Comparison of ENCODE assay signal across 15 cellular contexts in genomic region chr12:32761716-32762115, GRCh38. TPM values are rescaled to one million over a fixed set of nuclear protein-coding genes. Genes with fewer than 3 reads are reported as not detected.
DNase-seq lines count a peak whose midpoint lies in the region; ATAC-seq and TF ChIP-seq lines count a peak whose summit lies in the region.
"Had no signal": no experiment of that assay in that cellular context is flagged by ENCODE, and none has a peak within 500 bp of the region (broad histone marks: within the 10 kb centered on the region; RNA-seq: fewer than 3 reads in every experiment).

No MANE protein-coding gene starts in this region.

- intact Hi-C loops in OCI-LY7 (cut with micrococcal nuclease; ENCODE audit: unreplicated experiment) (no loop called here), stomach (cut with DNase I; ENCODE audit: low total_unique reads) (no loop called here)

- WGBS in stomach, 5 donors, result 36 to 65% (median 46%) methylated on average over 1 of the region's 1 CpG

- H3K4me1 ChIP-seq in OCI-LY7 (ENCODE audit: insufficient read depth, low read length, poor library complexity, severe bottlenecking) (peaks cover 14% of the 10 kb centered on the region), neutrophil (ENCODE audit: control insufficient read depth in 1 of 2, insufficient read depth in 1 of 2, low read depth in 1 of 2, low read length in 1 of 2) (peaks cover 0 to 11% of the 10 kb centered on the region in 2 experiments), stomach (peaks cover 0 to 2% (median under 1%) of the 10 kb centered on the region in 4 donors)

- H3K36me3 ChIP-seq in OCI-LY7 (ENCODE audit: insufficient read depth, low read length) (no peaks in the 10 kb centered on the region), neutrophil (no peaks in the 10 kb centered on the region), stomach (no peaks in the 10 kb centered on the region)
- H3K36me3 ChIP-seq: heart right ventricle had no signal

- ATAC-seq in GM18870 (IDR thresholded peaks at IDR 0.05; ENCODE audit: unreplicated experiment) (peak; percentile 54), HG03175 (IDR thresholded peaks at IDR 0.05; ENCODE audit: unreplicated experiment) (peak; percentile 66)
- ATAC-seq: activated naive CD8-positive, alpha-beta T cell treated with anti-CD3 and anti-CD28 coated beads, Interleukin-2, amount 50 U/mL, for 24 hours; heart right ventricle; naive thymus-derived CD4-positive, alpha-beta T cell had no signal

- POLR2A ChIA-PET in OCI-LY7 (lab: Charles Lee), result no interaction called here

- H3K27ac ChIP-seq in OCI-LY7 (ENCODE audit: low read depth, low read length, poor library complexity, severe bottlenecking), result no peak overlapping the region
- H3K27ac ChIP-seq in neutrophil, result peak overlapping the region; percentile 23
- H3K27ac ChIP-seq in stomach, result no peak overlapping the region
- H3K27ac ChIP-seq: epithelial cell of prostate, heart right ventricle, RWPE1 had no signal

- DNase-seq in OCI-LY7 (ENCODE audit: low spot score), result peak; percentile 54
- no peak for DNase-seq in stomach
- no peak for DNase-seq in NCI-H345 (lab: John Stamatoyannopoulos, UW)
- no peak for DNase-seq in hypothalamus (lab: John Stamatoyannopoulos, UW)
- no peak for DNase-seq in DMS114 treated with DMSO at 0.1 percent for 48 hours (lab: John Stamatoyannopoulos, UW; ENCODE audit: unreplicated experiment)
- DNase-seq: activated naive CD8-positive, alpha-beta T cell treated with anti-CD3 and anti-CD28 coated beads, Interleukin-2, amount 50 U/mL, for 24 hours; CD4-positive, alpha-beta memory T cell; HCEC 1CT; heart right ventricle; naive thymus-derived CD4-positive, alpha-beta T cell had no signal

- TF ChIP-seq CTCF in OCI-LY7 (conservative IDR thresholded peaks at IDR 0.05; ENCODE audit: low read length) (no peak), neutrophil (IDR thresholded peaks at IDR 0.05) (no peak), stomach (IDR thresholded peaks at IDR 0.05) (no peak)

- peak overlapping the region; percentile 66 for H2AFZ ChIP-seq in OCI-LY7 (ENCODE audit: low read length)

- peak overlapping the region; percentile 29 for H3K4me2 ChIP-seq in OCI-LY7 (ENCODE audit: low read length)

- TF ChIP-seq EP300 in stomach (IDR thresholded peaks at IDR 0.05), result no peak

- H3K4me3 ChIP-seq in OCI-LY7 (ENCODE audit: low read depth, low read length, poor library complexity, severe bottlenecking) (no peak overlapping the region), neutrophil (ENCODE audit: low read depth in 1 of 2, low read length in 1 of 2) (no peak overlapping the region), stomach (no peak overlapping the region)
- H3K4me3 ChIP-seq: heart right ventricle had no signal

- no peaks in the 10 kb centered on the region for H3K79me2 ChIP-seq in OCI-LY7 (ENCODE audit: insufficient read depth, low read depth, low read length)

- H3K27me3 ChIP-seq in neutrophil (no peaks in the 10 kb centered on the region), stomach (no peaks in the 10 kb centered on the region)

- no peaks in the 10 kb centered on the region for H3K9me3 ChIP-seq in OCI-LY7 (ENCODE audit: low read length)
- H3K9me3 ChIP-seq in neutrophil, result no peaks in the 10 kb centered on the region
- no peaks in the 10 kb centered on the region for H3K9me3 ChIP-seq in stomach
- H3K9me3 ChIP-seq: heart right ventricle had no signal

- CTCF ChIA-PET in OCI-LY7 (lab: Charles Lee; ENCODE audit: unreplicated experiment), result no interaction called here

- no peaks in the 10 kb centered on the region for H3K9me2 ChIP-seq in OCI-LY7 (ENCODE audit: insufficient read depth, low read length)

- no peak for TF ChIP-seq POLR2A in stomach (IDR thresholded peaks at IDR 0.05)

- no peaks in the 10 kb centered on the region for H4K20me1 ChIP-seq in OCI-LY7 (ENCODE audit: insufficient read depth, low read length)

- no TSS peak for BruUV-seq in OCI-LY7 (replicated peaks; lab: Mats Ljungman, UMichigan)

RNA-seq across cellular contexts. Expression of gene YARS2, which starts 6.0 kb away (rescaled TPM):
- 39.0 and 42.8 TPM in 2 replicates for total RNA-seq in OCI-LY7 (2014; rRNA removed; shearing (Covaris generic))
- 30.2 and 31.5 TPM in 2 replicates for total RNA-seq in OCI-LY7 (2022)
- total RNA-seq in stomach, result 10 to 100 TPM in 3 of 5 donors, under 1 TPM in 2; 0.58 to 22.6 (median 10.7) TPM
- 10 to 100 TPM in 2 of 3 donors, 1 to 10 TPM in 1; 8.6 to 17.9 (median 13.4) TPM for polyA plus RNA-seq in stomach
